In the genomic region with DNA sequence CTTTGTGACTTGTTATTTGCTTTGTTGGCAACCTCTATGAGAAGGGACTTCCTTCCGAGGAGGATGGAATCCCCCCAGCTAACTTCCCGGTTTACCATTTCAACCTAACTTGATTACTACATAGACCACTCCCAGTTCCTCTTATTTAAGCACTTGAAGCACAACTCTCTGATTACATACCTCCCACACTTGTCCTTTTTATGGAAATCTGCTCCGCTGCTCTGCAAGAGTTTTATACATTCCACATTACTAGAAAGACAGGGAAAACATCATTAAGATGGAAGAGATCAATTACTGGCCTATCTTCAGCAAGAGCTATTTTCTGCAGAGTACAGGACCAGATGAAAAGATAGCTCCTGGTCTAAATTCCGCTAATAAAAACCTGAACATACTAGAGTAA, we compare ENCODE assay signal across 12 cellular contexts.
DNase-seq lines count a peak whose midpoint lies in the region; ATAC-seq and TF ChIP-seq lines count a peak whose summit lies in the region.
"Had no signal": no experiment of that assay in that cellular context is flagged by ENCODE, and none has a peak within 500 bp of the region (broad histone marks: within the 10 kb centered on the region; RNA-seq: fewer than 3 reads in every experiment).

No MANE protein-coding gene starts in this region.

- H3K27ac Mint-ChIP-seq in activated naive CD8-positive, alpha-beta T cell = peak overlapping the region; percentile 70
- no peak overlapping the region for H3K27ac Mint-ChIP-seq in activated naive CD8-positive, alpha-beta T cell treated with anti-CD3 and anti-CD28 coated beads for 36 hours

- H3K36me3 Mint-ChIP-seq in activated naive CD8-positive, alpha-beta T cell = peaks cover 32% of the 10 kb centered on the region
- H3K36me3 Mint-ChIP-seq in activated naive CD8-positive, alpha-beta T cell treated with anti-CD3 and anti-CD28 coated beads for 36 hours = peaks cover 37% of the 10 kb centered on the region

- H3K9ac ChIP-seq in SK-N-MC (ENCODE audit: insufficient read length) = peak overlapping the region; percentile 8

- no peak overlapping the region for H3K4me3 Mint-ChIP-seq in activated naive CD8-positive, alpha-beta T cell
- no peak overlapping the region for H3K4me3 Mint-ChIP-seq in activated naive CD8-positive, alpha-beta T cell treated with anti-CD3 and anti-CD28 coated beads for 36 hours

- H3K9me3 ChIP-seq in SK-N-MC (ENCODE audit: low read depth, low read length) = no peaks in the 10 kb centered on the region
- H3K9me3 ChIP-seq in neutrophil = no peaks in the 10 kb centered on the region
- no peaks in the 10 kb centered on the region for H3K9me3 ChIP-seq in esophagus squamous epithelium

- peaks cover 24% of the 10 kb centered on the region for H3K4me1 Mint-ChIP-seq in activated naive CD8-positive, alpha-beta T cell (ENCODE audit: low read depth)
- peaks cover 17% of the 10 kb centered on the region for H3K4me1 Mint-ChIP-seq in activated naive CD8-positive, alpha-beta T cell treated with anti-CD3 and anti-CD28 coated beads for 36 hours

- H3K27me3 ChIP-seq in neutrophil (no peaks in the 10 kb centered on the region), esophagus squamous epithelium (no peaks in the 10 kb centered on the region)

- ATAC-seq in HG02870 (IDR thresholded peaks at IDR 0.05; ENCODE audit: unreplicated experiment) (peak; percentile 69), GM21576 (IDR thresholded peaks at IDR 0.05; ENCODE audit: unreplicated experiment) (no peak)
- ATAC-seq: foreskin keratinocyte, left colon had no signal

- TF ChIP-seq CTCF in neutrophil (IDR thresholded peaks at IDR 0.05) = no peak
- no peak for TF ChIP-seq CTCF in esophagus squamous epithelium (IDR thresholded peaks at IDR 0.05)

- H3K27me3 Mint-ChIP-seq in activated naive CD8-positive, alpha-beta T cell = no peaks in the 10 kb centered on the region
- H3K27me3 Mint-ChIP-seq in activated naive CD8-positive, alpha-beta T cell treated with anti-CD3 and anti-CD28 coated beads for 36 hours = no peaks in the 10 kb centered on the region

- no peaks in the 10 kb centered on the region for H3K9me3 Mint-ChIP-seq in activated naive CD8-positive, alpha-beta T cell (ENCODE audit: low read depth)
- H3K9me3 Mint-ChIP-seq in activated naive CD8-positive, alpha-beta T cell treated with anti-CD3 and anti-CD28 coated beads for 36 hours = no peaks in the 10 kb centered on the region

- DNase-seq in activated naive CD8-positive, alpha-beta T cell treated with anti-CD3 and anti-CD28 coated beads for 36 hours = no peak
- no peak for DNase-seq in SK-N-MC (ENCODE audit: low read depth, low spot score)
- no peak for DNase-seq in AG20443 (ENCODE audit: low spot score)
- no peak for DNase-seq in esophagus squamous epithelium (lab: John Stamatoyannopoulos, UW)
- DNase-seq: activated naive CD4-positive, alpha-beta T cell treated with anti-CD3 and anti-CD28 coated beads, Interleukin-2, amount 50 U/mL, for 16 hours; cortex of kidney; foreskin keratinocyte; left colon had no signal

- peaks cover 22% of the 10 kb centered on the region for H3K36me3 ChIP-seq in SK-N-MC (ENCODE audit: insufficient read depth, low read length)
- H3K36me3 ChIP-seq in neutrophil = peaks cover 76% of the 10 kb centered on the region
- peaks cover 0 to 5% (median 0%) of the 10 kb centered on the region in 3 donors for H3K36me3 ChIP-seq in esophagus squamous epithelium

- peak overlapping the region; percentile 97 for H3K27ac ChIP-seq in SK-N-MC
- H3K27ac ChIP-seq in neutrophil = peak overlapping the region; percentile 66
- no peak overlapping the region for H3K27ac ChIP-seq in esophagus squamous epithelium
- H3K27ac ChIP-seq: foreskin keratinocyte had no signal

- intact Hi-C loops in esophagus squamous epithelium (cut with DNase I) = no loop called here

- WGBS in esophagus squamous epithelium, 2 donors = 63 to 72% methylated on average over 4 of the region's 4 CpGs

- H3K4me3 ChIP-seq in SK-N-MC (peak overlapping the region; percentile 70), neutrophil (ENCODE audit: low read depth in 1 of 2, low read length in 1 of 2) (peak overlapping the region in 1 of 2 experiments; percentile 15), esophagus squamous epithelium (no peak overlapping the region)

- H3K4me1 ChIP-seq in neutrophil (ENCODE audit: control insufficient read depth in 1 of 2, insufficient read depth in 1 of 2, low read depth in 1 of 2, low read length in 1 of 2) (peaks cover 15 to 17% of the 10 kb centered on the region in 2 experiments), esophagus squamous epithelium (peaks cover 0 to 5% (median 0%) of the 10 kb centered on the region in 3 donors)
- H3K4me1 ChIP-seq: foreskin keratinocyte had no signal

- TF ChIP-seq POLR2A in esophagus squamous epithelium (IDR thresholded peaks at IDR 0.05) = no peak

Comparison
In these comparisons a context has a peak if more than half of its experiments do, and no peak if none do; other contexts are left out.
1. H3K27ac ChIP-seq: peak in SK-N-MC (single experiment) and neutrophil (single experiment); none in esophagus squamous epithelium (0 of 4).